12 cellular contexts compared by ENCODE assay signal in the genomic region with DNA sequence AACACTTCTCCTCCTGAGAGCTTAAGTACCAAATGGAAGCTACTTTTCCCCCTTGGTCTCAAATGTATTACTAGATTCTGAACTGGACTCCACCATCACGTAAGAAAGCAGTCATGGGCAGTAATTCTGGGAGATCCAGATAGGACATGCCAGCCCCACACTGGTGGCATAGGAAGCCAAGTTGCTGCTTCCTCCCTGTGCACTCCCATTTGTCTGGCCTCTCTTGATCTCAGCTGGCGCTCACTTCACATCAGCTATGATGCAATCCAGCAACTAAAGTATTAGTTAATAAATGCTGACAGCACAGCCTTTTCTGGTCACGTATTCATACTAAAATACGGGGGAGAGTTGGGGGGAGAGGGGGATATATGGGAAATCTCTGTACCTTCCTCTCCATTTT. TPM values are rescaled to one million over a fixed set of nuclear protein-coding genes. Genes with fewer than 3 reads are reported as not detected.
DNase-seq lines count a peak whose midpoint lies in the region; TF ChIP-seq lines count a peak whose summit lies in the region.
"Had no signal": no experiment of that assay in that cellular context is flagged by ENCODE, and none has a peak within 500 bp of the region (broad histone marks: within the 10 kb centered on the region; RNA-seq: fewer than 3 reads in every experiment).

No MANE protein-coding gene starts in this region.

- no peaks in the 10 kb centered on the region for H3K9me3 ChIP-seq in liver (ENCODE audit: control insufficient read depth in 4 of 4, low read length in 3 of 4)
- no peaks in the 10 kb centered on the region for H3K9me3 ChIP-seq in stomach smooth muscle (ENCODE audit: control insufficient read depth in 2 of 2, low read length in 2 of 2)
- H3K9me3 ChIP-seq: ovary had no signal

- TF ChIP-seq CTCF in brain microvascular endothelial cell (IDR thresholded peaks at IDR 0.05; ENCODE audit: low read depth, low read length, missing control alignments) (no peak), liver (IDR thresholded peaks at IDR 0.05; ENCODE audit: low read depth, low read length, missing input control) (no peak)

- H3K36me3 ChIP-seq in brain microvascular endothelial cell (replicated peaks) (no peaks in the 10 kb centered on the region), liver (ENCODE audit: control insufficient read depth in 4 of 4, insufficient read depth in 3 of 4, low read depth in 1 of 4, low read length in 3 of 4) (no peaks in the 10 kb centered on the region), stomach smooth muscle (ENCODE audit: control insufficient read depth in 2 of 2, insufficient read depth in 2 of 2, low read length in 2 of 2) (no peaks in the 10 kb centered on the region)
- H3K36me3 ChIP-seq: ovary had no signal

- no peaks in the 10 kb centered on the region for H3K27me3 ChIP-seq in brain microvascular endothelial cell (replicated peaks)
- no peaks in the 10 kb centered on the region for H3K27me3 ChIP-seq in liver (ENCODE audit: control insufficient read depth in 4 of 4, insufficient read depth in 4 of 4, low read length in 3 of 4)
- no peaks in the 10 kb centered on the region for H3K27me3 ChIP-seq in stomach smooth muscle (ENCODE audit: control insufficient read depth in 1 of 2, insufficient read depth in 2 of 2, low read length in 2 of 2)
- H3K27me3 ChIP-seq: ovary had no signal

- in situ Hi-C loops in brain microvascular endothelial cell (cut with HindIII; ENCODE audit: low pct_ligation_motif_present, low sequenced_read_pairs): no loop called here

- peak; percentile 62 for DNase-seq in DMS53 (lab: John Stamatoyannopoulos, UW)
- DNase-seq in DMS53 treated with DMSO at 0.1 percent for 48 hours (lab: John Stamatoyannopoulos, UW; ENCODE audit: unreplicated experiment): no peak
- DNase-seq in brain microvascular endothelial cell: no peak
- no peak for DNase-seq in stimulated activated CD4-positive, alpha-beta T cell treated with anti-CD3 and anti-CD28 coated beads, Interleukin-4, amount 100 ng/mL, for 24 hours
- no peak for DNase-seq in T-helper 2 cell
- DNase-seq in COLO829 (ENCODE audit: low spot score): no peak
- DNase-seq: activated T-cell treated with anti-CD3 and anti-CD28 coated beads, Interleukin-2, amount 50 U/mL, for 72 hours; cortex of kidney had no signal

- H3K27ac ChIP-seq in brain microvascular endothelial cell (peak overlapping the region; percentile 35), liver (ENCODE audit: low read depth in 1 of 2, low read length in 2 of 2) (peak overlapping the region; percentile 17 to 51), stomach smooth muscle (ENCODE audit: low read length) (peak overlapping the region; percentile 46)
- H3K27ac ChIP-seq: ovary had no signal

- TF ChIP-seq RAD21 in liver (IDR thresholded peaks at IDR 0.05): no peak

- WGBS in liver: 32% methylated on average over 4 of the region's 4 CpGs

- H3K4me1 ChIP-seq in liver (ENCODE audit: control insufficient read depth in 4 of 4, insufficient read depth in 4 of 4, low read length in 3 of 4) (peaks cover 0 to 25% (median 20%) of the 10 kb centered on the region in 4 donors), stomach smooth muscle (ENCODE audit: control insufficient read depth, insufficient read depth, low read length) (peaks cover 50% of the 10 kb centered on the region)

- H3K4me3 ChIP-seq in brain microvascular endothelial cell (ENCODE audit: low read depth, low read length) (no peak overlapping the region), liver (ENCODE audit: low read depth in 1 of 3, low read length in 3 of 3) (no peak overlapping the region), stomach smooth muscle (ENCODE audit: low read length in 2 of 2) (peak overlapping the region in 1 of 2 donors; percentile 22)
- H3K4me3 ChIP-seq: ovary had no signal

- H3K9ac ChIP-seq in liver (ENCODE audit: low read depth in 1 of 2, low read length in 2 of 2) (no peak overlapping the region), stomach smooth muscle (ENCODE audit: low read length in 2 of 2) (no peak overlapping the region)

TF ChIP-seq in liver, 16 proteins besides CTCF, POLR2A, EP300 and RAD21:
- TF ChIP-seq FOXA2 (IDR thresholded peaks at IDR 0.05) (no peak), EGR1 (IDR thresholded peaks at IDR 0.05; ENCODE audit: low read depth in 2 of 2) (no peak), FOXA1 (IDR thresholded peaks at IDR 0.05) (no peak), NR2F2 (IDR thresholded peaks at IDR 0.05) (no peak), RXRA (IDR thresholded peaks at IDR 0.05) (no peak), HNF4G (IDR thresholded peaks at IDR 0.05) (no peak), GABPA (IDR thresholded peaks at IDR 0.05 in 1 of 2, conservative IDR thresholded peaks at IDR 0.05 in 1 of 2) (no peak)
- TF ChIP-seq, protein P1, sequence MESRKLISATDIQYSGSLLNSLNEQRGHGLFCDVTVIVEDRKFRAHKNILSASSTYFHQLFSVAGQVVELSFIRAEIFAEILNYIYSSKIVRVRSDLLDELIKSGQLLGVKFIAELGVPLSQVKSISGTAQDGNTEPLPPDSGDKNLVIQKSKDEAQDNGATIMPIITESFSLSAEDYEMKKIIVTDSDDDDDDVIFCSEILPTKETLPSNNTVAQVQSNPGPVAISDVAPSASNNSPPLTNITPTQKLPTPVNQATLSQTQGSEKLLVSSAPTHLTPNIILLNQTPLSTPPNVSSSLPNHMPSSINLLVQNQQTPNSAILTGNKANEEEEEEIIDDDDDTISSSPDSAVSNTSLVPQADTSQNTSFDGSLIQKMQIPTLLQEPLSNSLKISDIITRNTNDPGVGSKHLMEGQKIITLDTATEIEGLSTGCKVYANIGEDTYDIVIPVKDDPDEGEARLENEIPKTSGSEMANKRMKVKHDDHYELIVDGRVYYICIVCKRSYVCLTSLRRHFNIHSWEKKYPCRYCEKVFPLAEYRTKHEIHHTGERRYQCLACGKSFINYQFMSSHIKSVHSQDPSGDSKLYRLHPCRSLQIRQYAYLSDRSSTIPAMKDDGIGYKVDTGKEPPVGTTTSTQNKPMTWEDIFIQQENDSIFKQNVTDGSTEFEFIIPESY (IDR thresholded peaks at IDR 0.05): no peak
- TF ChIP-seq, protein P2, sequence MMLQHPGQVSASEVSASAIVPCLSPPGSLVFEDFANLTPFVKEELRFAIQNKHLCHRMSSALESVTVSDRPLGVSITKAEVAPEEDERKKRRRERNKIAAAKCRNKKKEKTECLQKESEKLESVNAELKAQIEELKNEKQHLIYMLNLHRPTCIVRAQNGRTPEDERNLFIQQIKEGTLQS (IDR thresholded peaks at IDR 0.05): no peak

RNA-seq across cellular contexts. Expression of gene IL6, which starts 3.4 kb away (rescaled TPM):
- total RNA-seq in liver: not detected
- polyA plus RNA-seq in liver: under 1 TPM in 1 of 2 donors, not detected in 1; 0.17 TPM
- total RNA-seq: A172 had no signal
